In the genomic region with DNA sequence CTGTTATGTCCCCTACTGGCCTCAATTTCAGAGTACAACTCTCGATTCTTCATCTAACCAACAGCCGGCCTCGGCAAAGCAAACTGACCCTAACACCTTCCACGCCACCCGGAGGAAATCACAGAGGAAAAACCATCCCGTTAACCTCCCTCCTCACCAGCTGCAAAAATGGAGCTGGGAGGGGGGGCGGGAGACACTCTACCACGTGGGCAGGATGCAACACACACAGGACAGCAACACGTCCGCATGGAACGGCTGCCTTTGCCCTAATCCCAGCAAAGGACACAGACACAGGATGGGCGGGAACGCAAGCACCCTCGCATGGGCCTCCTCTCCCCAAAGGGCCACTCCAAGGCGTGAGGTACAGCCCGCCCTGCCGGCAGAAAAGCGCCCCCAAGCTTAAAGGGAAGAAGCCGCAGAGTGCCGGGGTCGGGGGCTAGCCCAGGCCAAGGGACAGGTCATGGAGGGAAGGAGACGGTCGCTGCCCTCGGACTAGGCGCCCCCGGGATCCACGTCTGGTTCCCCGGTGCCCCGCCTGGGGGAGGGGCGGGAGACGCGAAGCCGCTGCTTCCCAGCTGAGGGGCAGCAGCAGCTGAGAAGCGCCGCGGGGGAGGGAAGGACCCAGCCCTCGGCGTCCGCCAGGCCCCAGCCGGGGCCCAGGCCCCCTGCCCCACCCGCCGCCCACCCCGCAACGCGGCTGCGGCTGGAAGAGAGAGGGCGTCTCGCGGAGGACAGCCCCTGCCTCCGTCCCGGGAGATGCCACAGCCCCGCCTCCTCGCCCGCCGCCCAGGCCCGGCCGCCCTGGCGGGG, we compare ENCODE assay signal across 8 cellular contexts. TPM values are rescaled to one million over a fixed set of nuclear protein-coding genes. Genes with fewer than 3 reads are reported as not detected.
A peak's percentile ranks its signal among the peaks of the same experiment; 100 is the strongest.
DNase-seq lines count a peak whose midpoint lies in the region; ATAC-seq, FAIRE-seq and TF ChIP-seq lines count a peak whose summit lies in the region.

No MANE protein-coding gene starts in this region.

- H3K27ac ChIP-seq in heart left ventricle, result peak overlapping the region; percentile 83 to 98 (median 95)
- peak overlapping the region; percentile 81 to 96 (median 90) for H3K27ac ChIP-seq in pancreas

- peak overlapping the region; percentile 87 for H3K27ac Mint-ChIP-seq in activated naive CD8-positive, alpha-beta T cell treated with anti-CD3 and anti-CD28 coated beads, Interleukin-2, amount 10 ng/mL, durations not matched to agents 7 days and 5 days

- peak overlapping the region; percentile 72 to 99 (median 94) for H3K4me3 ChIP-seq in heart left ventricle
- H3K4me3 ChIP-seq in pancreas, result peak overlapping the region; percentile 84 to 99 (median 96)

- H3K4me1 ChIP-seq in heart left ventricle (peaks cover 3 to 62% (median 35%) of the 10 kb centered on the region in 12 donors), pancreas (peaks cover 26 to 37% (median 36%) of the 10 kb centered on the region in 3 donors)

- H3K36me3 ChIP-seq in heart left ventricle (no peaks in the 10 kb centered on the region), pancreas (no peaks in the 10 kb centered on the region)

- WGBS in heart left ventricle, 4 donors, result 0 to 1% (median 1%) methylated on average over 24 to 58 of the region's 58 CpGs
- WGBS in pancreas, 2 donors, result 0 to 1% methylated on average over 44 to 58 of the region's 58 CpGs

- no peak for FAIRE-seq in pancreas (lab: Jason Lieb, UNC)

- H3K36me3 Mint-ChIP-seq in activated naive CD8-positive, alpha-beta T cell treated with anti-CD3 and anti-CD28 coated beads, Interleukin-2, amount 10 ng/mL, durations not matched to agents 7 days and 5 days, result peaks cover 3% of the 10 kb centered on the region

- intact Hi-C loops in heart left ventricle (cut with DNase I) (loop anchor here in 9 of 10 donors (2.0 to 10.0 kb wide), 12 partner anchors 122 to 520 kb away; partner anchors contain the start of genes PPCS (in 4 of the 9), ZMYND12 (in 4 of the 9), YBX1 (in 3 of the 9) and C1orf50 (in 1 of the 9)), pancreas (cut with DNase I) (loop anchor here in 1 of 3 donors (10.0 kb wide), 1 partner anchor 160 kb away; no protein-coding TSS in a partner anchor)

- peak in 4 of 12 donors; percentile 12 to 26 (median 20) for TF ChIP-seq CTCF in heart left ventricle (IDR thresholded peaks at IDR 0.05)
- no peak for TF ChIP-seq CTCF in pancreas (IDR thresholded peaks at IDR 0.05)

- POLR2A ChIA-PET in activated naive CD8-positive, alpha-beta T cell treated with anti-CD3 and anti-CD28 coated beads, Interleukin-2, amount 10 ng/mL, durations not matched to agents 7 days and 5 days (lab: Charles Lee), result interaction anchor here (0.6 to 1.2 kb wide), 6 partner anchors 9 to 512 kb away, joined by 3 to 6 read pairs (median 4); partner anchors contain the start of genes C1orf50, P3H1, PPCS and ZNF691

- H3K27me3 ChIP-seq in heart left ventricle (no peaks in the 10 kb centered on the region), pancreas (no peaks in the 10 kb centered on the region)

- peaks cover 32% of the 10 kb centered on the region for H3K4me1 Mint-ChIP-seq in activated naive CD8-positive, alpha-beta T cell treated with anti-CD3 and anti-CD28 coated beads, Interleukin-2, amount 10 ng/mL, durations not matched to agents 7 days and 5 days

- TF ChIP-seq POLR2A in heart left ventricle (IDR thresholded peaks at IDR 0.05), result no peak

- no peaks in the 10 kb centered on the region for H3K9me3 ChIP-seq in heart left ventricle
- no peaks in the 10 kb centered on the region for H3K9me3 ChIP-seq in pancreas

- DNase-seq in COLO668 (lab: John Stamatoyannopoulos, UW; ENCODE audit: unreplicated experiment), result peak; percentile 82
- DNase-seq in NCI-H82 (lab: John Stamatoyannopoulos, UW), result peak; percentile 93
- DNase-seq in activated naive CD8-positive, alpha-beta T cell treated with anti-CD3 and anti-CD28 coated beads, Interleukin-2, amount 10 ng/mL, durations not matched to agents 7 days and 5 days, result no peak
- DNase-seq in heart left ventricle, result peak; percentile 60 to 77 (median 70)
- DNase-seq in pancreas, result peak in 4 of 6 donors; percentile 35 to 84 (median 60)
- DNase-seq in cortex of kidney (lab: John Stamatoyannopoulos, UW), result no peak

- peak overlapping the region; percentile 94 for H3K4me3 Mint-ChIP-seq in activated naive CD8-positive, alpha-beta T cell treated with anti-CD3 and anti-CD28 coated beads, Interleukin-2, amount 10 ng/mL, durations not matched to agents 7 days and 5 days

- H3K27me3 Mint-ChIP-seq in activated naive CD8-positive, alpha-beta T cell treated with anti-CD3 and anti-CD28 coated beads, Interleukin-2, amount 10 ng/mL, durations not matched to agents 7 days and 5 days, result no peaks in the 10 kb centered on the region

- ATAC-seq in GM19035 (IDR thresholded peaks at IDR 0.05; ENCODE audit: unreplicated experiment) (peak; percentile 52), HG03159 (IDR thresholded peaks at IDR 0.05; ENCODE audit: unreplicated experiment) (peak; percentile 46), heart left ventricle (peak; percentile 48 to 83 (median 78)), pancreas (peak; percentile 46 to 66 (median 51))
- peak; percentile 62 for ATAC-seq in activated naive CD8-positive, alpha-beta T cell treated with anti-CD3 and anti-CD28 coated beads, Interleukin-2, amount 10 ng/mL, durations not matched to agents 7 days and 5 days (ENCODE audit: low read depth)

- no peaks in the 10 kb centered on the region for H3K9me3 Mint-ChIP-seq in activated naive CD8-positive, alpha-beta T cell treated with anti-CD3 and anti-CD28 coated beads, Interleukin-2, amount 10 ng/mL, durations not matched to agents 7 days and 5 days

RNA-seq across cellular contexts. Expression of gene FOXJ3, which starts 0.6 kb away (rescaled TPM):
- 10 to 100 TPM; 59.1 to 61.1 TPM for total RNA-seq in activated naive CD8-positive, alpha-beta T cell treated with anti-CD3 and anti-CD28 coated beads, Interleukin-2, amount 10 ng/mL, durations not matched to agents 7 days and 5 days
- 10 to 100 TPM; 33.4 to 48.8 (median 42.3) TPM for total RNA-seq in heart left ventricle
- 10 to 100 TPM; 10.8 to 19.2 TPM for polyA plus RNA-seq in heart left ventricle
- total RNA-seq in pancreas, result 10 to 100 TPM; 18.6 to 25.5 (median 22.5) TPM
- polyA plus RNA-seq in pancreas, result 10 to 100 TPM in 1 of 2 donors, 1 to 10 TPM in 1; 6.8 to 14.4 TPM

RNA-seq across cellular contexts. Expression of gene RIMKLA, which starts 46.1 kb away (rescaled TPM):
- 1 to 10 TPM; 3.6 to 3.7 TPM for total RNA-seq in activated naive CD8-positive, alpha-beta T cell treated with anti-CD3 and anti-CD28 coated beads, Interleukin-2, amount 10 ng/mL, durations not matched to agents 7 days and 5 days
- total RNA-seq in heart left ventricle (10 to 100 TPM in 3 of 9 donors, 1 to 10 TPM in 6; 6.2 to 15.3 (median 9.4) TPM), pancreas (1 to 10 TPM; 1.2 to 2.6 (median 2.1) TPM)
- polyA plus RNA-seq in heart left ventricle (1 to 10 TPM; 2.3 to 3.4 TPM), pancreas (under 1 TPM; 0.27 to 0.47 TPM)

Comparison
In these comparisons a context has a peak if more than half of its experiments do, and no peak if none do; other contexts are left out.
1. DNase-seq: peak in COLO668 (single experiment), NCI-H82 (single experiment), heart left ventricle (5 of 5) and pancreas (4 of 6); none in activated naive CD8-positive, alpha-beta T cell treated with anti-CD3 and anti-CD28 coated beads, Interleukin-2, amount 10 ng/mL, durations not matched to agents 7 days and 5 days (single experiment) and cortex of kidney (single experiment).
2. Peak in every context shown above with its lines, with median percentiles within 50 percentile points of each other: ATAC-seq.